8 cellular contexts compared by ENCODE assay signal in genomic region chr6:134235937-134236751, GRCh38.
DNase-seq lines count a peak whose midpoint lies in the region; ATAC-seq lines count a peak whose summit lies in the region.

No MANE protein-coding gene starts in this region.

- DNase-seq in activated CD4-positive, alpha-beta T cell treated with anti-CD3 and anti-CD28 coated beads, Interleukin-2, amount 10 ng/mL, durations not matched to agents 24 days and 14 days: peak; percentile 69
- no peak for DNase-seq in activated CD4-positive, alpha-beta T cell treated with anti-CD3 and anti-CD28 coated beads, Interleukin-2, amount 50 U/mL, for 4 hours
- DNase-seq in OCI-M1 (lab: John Stamatoyannopoulos, UW) (peak; percentile 69), epithelial cell of prostate (ENCODE audit: low read depth, low spot score) (no peak), NCI-H446 treated with DMSO at 0.1 percent for 48 hours (lab: John Stamatoyannopoulos, UW) (no peak), SK-N-DZ (ENCODE audit: low spot score) (no peak), NCI-H2171 treated with DMSO at 0.1 percent for 48 hours (lab: John Stamatoyannopoulos, UW) (no peak)

- H3K27ac Mint-ChIP-seq in activated CD4-positive, alpha-beta T cell treated with anti-CD3 and anti-CD28 coated beads, Interleukin-2, amount 10 ng/mL, durations not matched to agents 24 days and 14 days: peak overlapping the region; percentile 88

- H3K4me1 Mint-ChIP-seq in activated CD4-positive, alpha-beta T cell treated with anti-CD3 and anti-CD28 coated beads, Interleukin-2, amount 10 ng/mL, durations not matched to agents 24 days and 14 days: peaks cover 40% of the 10 kb centered on the region

- H3K4me3 Mint-ChIP-seq in activated CD4-positive, alpha-beta T cell treated with anti-CD3 and anti-CD28 coated beads, Interleukin-2, amount 10 ng/mL, durations not matched to agents 24 days and 14 days: peak overlapping the region; percentile 51

- intact Hi-C loops in activated CD4-positive, alpha-beta T cell treated with anti-CD3 and anti-CD28 coated beads, Interleukin-2, amount 10 ng/mL, durations not matched to agents 24 days and 14 days (cut with micrococcal nuclease): loop anchor here (1.0 to 5.0 kb wide), 6 partner anchors 11 to 201 kb away; no protein-coding TSS in a partner anchor

- peak; percentile 91 for ATAC-seq in HG02798 (IDR thresholded peaks at IDR 0.05; ENCODE audit: poor library complexity, unreplicated experiment)

- H3K27ac ChIP-seq in epithelial cell of prostate: peak overlapping the region; percentile 21

- H3K9me3 Mint-ChIP-seq in activated CD4-positive, alpha-beta T cell treated with anti-CD3 and anti-CD28 coated beads, Interleukin-2, amount 10 ng/mL, durations not matched to agents 24 days and 14 days: peaks cover 14% of the 10 kb centered on the region

- H3K36me3 Mint-ChIP-seq in activated CD4-positive, alpha-beta T cell treated with anti-CD3 and anti-CD28 coated beads, Interleukin-2, amount 10 ng/mL, durations not matched to agents 24 days and 14 days (ENCODE audit: low read depth): peaks cover 3% of the 10 kb centered on the region

- H3K27me3 Mint-ChIP-seq in activated CD4-positive, alpha-beta T cell treated with anti-CD3 and anti-CD28 coated beads, Interleukin-2, amount 10 ng/mL, durations not matched to agents 24 days and 14 days: no peaks in the 10 kb centered on the region

Comparison
In these comparisons a context has a peak if more than half of its experiments do, and no peak if none do; other contexts are left out.
1. DNase-seq: peak in activated CD4-positive, alpha-beta T cell treated with anti-CD3 and anti-CD28 coated beads, Interleukin-2, amount 10 ng/mL, durations not matched to agents 24 days and 14 days (single experiment) and OCI-M1 (single experiment); none in activated CD4-positive, alpha-beta T cell treated with anti-CD3 and anti-CD28 coated beads, Interleukin-2, amount 50 U/mL, for 4 hours (0 of 2), epithelial cell of prostate (single experiment), NCI-H446 treated with DMSO at 0.1 percent for 48 hours (single experiment), SK-N-DZ (single experiment) and NCI-H2171 treated with DMSO at 0.1 percent for 48 hours (single experiment).